In the genomic region with DNA sequence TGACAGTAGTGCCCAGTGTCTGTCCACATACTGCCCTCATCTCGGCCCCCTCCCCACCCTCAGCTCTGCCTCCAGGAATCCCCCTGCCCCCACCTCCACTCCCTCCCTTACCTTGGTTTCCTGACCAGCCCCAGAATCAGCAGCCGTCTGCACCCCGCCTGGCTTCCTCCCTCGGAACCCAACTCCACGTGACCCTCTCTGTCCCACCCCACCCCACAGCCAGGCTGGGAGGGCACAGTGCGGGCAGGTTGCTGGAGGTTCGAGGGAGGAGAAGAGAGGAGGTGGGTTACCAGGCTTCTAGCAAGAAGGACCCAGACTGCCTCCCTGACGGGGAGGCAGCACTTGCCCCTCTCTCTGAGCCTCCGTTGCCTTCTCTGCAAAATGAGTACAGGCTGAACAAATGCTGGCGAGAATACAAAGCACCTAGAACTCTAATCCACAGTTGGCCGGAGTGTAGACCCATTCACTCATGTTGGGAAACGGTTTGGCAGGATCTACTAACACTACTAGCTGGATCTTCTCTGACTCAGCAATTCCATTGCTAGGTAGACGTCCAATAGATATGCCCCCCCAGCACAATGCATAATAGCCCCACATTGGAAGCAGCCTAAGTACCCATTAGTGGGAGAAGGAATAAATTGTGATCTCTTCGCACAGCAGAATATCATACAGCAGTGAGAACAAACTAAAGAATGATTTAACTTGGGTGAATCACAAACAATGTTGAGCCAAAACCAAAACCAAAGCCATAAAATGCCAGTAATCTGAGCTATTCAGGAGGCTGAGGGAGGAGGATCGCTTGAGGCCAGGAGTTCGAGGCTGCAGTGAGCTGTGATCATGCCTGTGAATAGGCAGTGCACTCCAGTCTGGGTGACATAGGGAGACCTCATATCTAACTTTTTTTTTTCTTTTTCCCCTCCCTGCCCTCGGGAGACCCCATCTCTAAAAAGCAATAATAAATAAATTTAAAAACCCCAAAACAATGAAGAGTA, we compare ENCODE assay signal across 8 cellular contexts. TPM values are rescaled to one million over a fixed set of nuclear protein-coding genes. Genes with fewer than 3 reads are reported as not detected.
DNase-seq lines count a peak whose midpoint lies in the region; ATAC-seq lines count a peak whose summit lies in the region.

A gene (minus strand): TSS at position 151 of the 992 bp plus-strand sequence. CDS start 186 bp downstream, outside the sequence.

- no peaks in the 10 kb centered on the region for H3K27me3 Mint-ChIP-seq in activated T-helper 1 cell treated with anti-CD3 and anti-CD28 coated beads, Interleukin-12 subunit alpha, Interleukin-12 subunit beta, Interleukin-2, Interleukin-4 antibody, amounts not matched to agents 30 ng/mL and 10 ng/mL and 1 ng/mL, durations not matched to agents 14 hours and 24 hours and 36 hours (ENCODE audit: insufficient read depth)

- H3K36me3 Mint-ChIP-seq in activated T-helper 1 cell treated with anti-CD3 and anti-CD28 coated beads, Interleukin-12 subunit alpha, Interleukin-12 subunit beta, Interleukin-2, Interleukin-4 antibody, amounts not matched to agents 30 ng/mL and 10 ng/mL and 1 ng/mL, durations not matched to agents 14 hours and 24 hours and 36 hours (ENCODE audit: low read depth): peaks cover 45% of the 10 kb centered on the region

- peak within 1 kb of the TSS; percentile 95 for H3K4me3 Mint-ChIP-seq in activated T-helper 1 cell treated with anti-CD3 and anti-CD28 coated beads, Interleukin-12 subunit alpha, Interleukin-12 subunit beta, Interleukin-2, Interleukin-4 antibody, amounts not matched to agents 30 ng/mL and 10 ng/mL and 1 ng/mL, durations not matched to agents 14 hours and 24 hours and 36 hours

- ATAC-seq in GM18511 (IDR thresholded peaks at IDR 0.05; ENCODE audit: unreplicated experiment) (peak; percentile 71), left colon (peak; percentile 35)

- H3K27ac Mint-ChIP-seq in activated T-helper 1 cell treated with anti-CD3 and anti-CD28 coated beads, Interleukin-12 subunit alpha, Interleukin-12 subunit beta, Interleukin-2, Interleukin-4 antibody, amounts not matched to agents 30 ng/mL and 10 ng/mL and 1 ng/mL, durations not matched to agents 14 hours and 24 hours and 36 hours: peak within 1 kb of the TSS; percentile 78

- intact Hi-C loops in activated T-helper 1 cell treated with anti-CD3 and anti-CD28 coated beads, Interleukin-12 subunit alpha, Interleukin-12 subunit beta, Interleukin-2, Interleukin-4 antibody, amounts not matched to agents 30 ng/mL and 10 ng/mL and 1 ng/mL, durations not matched to agents 14 hours and 24 hours and 36 hours (cut with micrococcal nuclease): loop anchor here (5.0 to 10.0 kb wide), 6 partner anchors 162 to 1010 kb away; a partner anchor contains a TSS
- intact Hi-C loops in left colon (cut with DNase I, micrococcal nuclease): loop anchor here in 1 of 2 donors (10.0 kb wide), 1 partner anchor 90 kb away; no protein-coding TSS in a partner anchor
- intact Hi-C loops in posterior vena cava (cut with DNase I): loop anchor here in 1 of 2 donors (5.0 to 10.0 kb wide), 2 partner anchors 90 to 362 kb away; no protein-coding TSS in a partner anchor

- peaks cover 73% of the 10 kb centered on the region for H3K4me1 Mint-ChIP-seq in activated T-helper 1 cell treated with anti-CD3 and anti-CD28 coated beads, Interleukin-12 subunit alpha, Interleukin-12 subunit beta, Interleukin-2, Interleukin-4 antibody, amounts not matched to agents 30 ng/mL and 10 ng/mL and 1 ng/mL, durations not matched to agents 14 hours and 24 hours and 36 hours (ENCODE audit: low read depth)

- DNase-seq in NAMALWA (ENCODE audit: low spot score): peak; percentile 49
- peak; percentile 65 for DNase-seq in activated T-helper 1 cell treated with anti-CD3 and anti-CD28 coated beads, Interleukin-12 subunit alpha, Interleukin-12 subunit beta, Interleukin-2, Interleukin-4 antibody, amounts not matched to agents 30 ng/mL and 10 ng/mL and 1 ng/mL, durations not matched to agents 14 hours and 24 hours and 36 hours (ENCODE audit: low spot score)
- peak in 1 of 2 donors; percentile 54 for DNase-seq in left colon
- peak; percentile 45 to 63 for DNase-seq in stimulated activated CD8-positive, alpha-beta memory T cell treated with anti-CD3 and anti-CD28 coated beads, Interleukin-7, amount 100 ng/mL, for 4 hours (ENCODE audit: low read depth in 2 of 2)
- no peak for DNase-seq in mucosa of gallbladder (ENCODE audit: low spot score)
- no peak for DNase-seq in NCI-H1436 treated with DMSO at 0.1 percent for 48 hours (lab: John Stamatoyannopoulos, UW)
- no peak for DNase-seq in posterior vena cava (ENCODE audit: low spot score)

- H3K9me3 Mint-ChIP-seq in activated T-helper 1 cell treated with anti-CD3 and anti-CD28 coated beads, Interleukin-12 subunit alpha, Interleukin-12 subunit beta, Interleukin-2, Interleukin-4 antibody, amounts not matched to agents 30 ng/mL and 10 ng/mL and 1 ng/mL, durations not matched to agents 14 hours and 24 hours and 36 hours: no peaks in the 10 kb centered on the region

RNA-seq across cellular contexts. Expression of the gene that starts here (rescaled TPM):
- total RNA-seq in activated T-helper 1 cell treated with anti-CD3 and anti-CD28 coated beads, Interleukin-12 subunit alpha, Interleukin-12 subunit beta, Interleukin-2, Interleukin-4 antibody, amounts not matched to agents 30 ng/mL and 10 ng/mL and 1 ng/mL, durations not matched to agents 14 hours and 24 hours and 36 hours: 130 and 132 TPM in 2 replicates
- total RNA-seq in left colon (1 to 10 TPM; 3.4 to 4.4 TPM), mucosa of gallbladder (9.7 TPM), posterior vena cava (1 to 10 TPM; 2.3 to 3.7 TPM)

Comparison
In these comparisons a context has a peak if more than half of its experiments do, and no peak if none do; other contexts are left out.
1. RNA of the gene that starts here (total RNA-seq): 130 to 132 TPM in activated T-helper 1 cell treated with anti-CD3 and anti-CD28 coated beads, Interleukin-12 subunit alpha, Interleukin-12 subunit beta, Interleukin-2, Interleukin-4 antibody, amounts not matched to agents 30 ng/mL and 10 ng/mL and 1 ng/mL, durations not matched to agents 14 hours and 24 hours and 36 hours; 9.7 TPM in mucosa of gallbladder (single experiment), 3.4 to 4.4 TPM in left colon and 2.3 to 3.7 TPM in posterior vena cava; every median in the first group is over 10 times any median in the second.
2. DNase-seq: peak in NAMALWA (single experiment), activated T-helper 1 cell treated with anti-CD3 and anti-CD28 coated beads, Interleukin-12 subunit alpha, Interleukin-12 subunit beta, Interleukin-2, Interleukin-4 antibody, amounts not matched to agents 30 ng/mL and 10 ng/mL and 1 ng/mL, durations not matched to agents 14 hours and 24 hours and 36 hours (single experiment) and stimulated activated CD8-positive, alpha-beta memory T cell treated with anti-CD3 and anti-CD28 coated beads, Interleukin-7, amount 100 ng/mL, for 4 hours (2 of 2); none in mucosa of gallbladder (single experiment), NCI-H1436 treated with DMSO at 0.1 percent for 48 hours (single experiment) and posterior vena cava (single experiment).